Comparison of ENCODE assay signal across 9 cellular contexts in genomic region chr1:27152829-27153548, GRCh38. TPM values are rescaled to one million over a fixed set of nuclear protein-coding genes. Genes with fewer than 3 reads are reported as not detected.
DNase-seq lines count a peak whose midpoint lies in the region; ATAC-seq, FAIRE-seq and TF ChIP-seq lines count a peak whose summit lies in the region.
"Had no signal": no experiment of that assay in that cellular context is flagged by ENCODE, and none has a peak within 500 bp of the region (broad histone marks: within the 10 kb centered on the region; RNA-seq: fewer than 3 reads in every experiment).

No MANE protein-coding gene starts in this region.

- no peaks in the 10 kb centered on the region for H4K20me1 ChIP-seq in endothelial cell of umbilical vein (replicated peaks; ENCODE audit: control insufficient read depth, extremely low read depth, insufficient read depth, low read length)

- H3K27me3 ChIP-seq in CD4-positive, alpha-beta T cell (ENCODE audit: control insufficient read depth, insufficient read depth, low read length): no peaks in the 10 kb centered on the region
- H3K27me3 ChIP-seq in Panc1 (ENCODE audit: control insufficient read depth, insufficient read depth, low read length): no peaks in the 10 kb centered on the region
- no peaks in the 10 kb centered on the region for H3K27me3 ChIP-seq in endothelial cell of umbilical vein (ENCODE audit: control insufficient read depth in 2 of 2, insufficient read depth in 2 of 2, low read length in 2 of 2)
- H3K27me3 ChIP-seq in neutrophil: no peaks in the 10 kb centered on the region
- H3K27me3 ChIP-seq in testis: no peaks in the 10 kb centered on the region

- intact Hi-C loops in CD4-positive, alpha-beta T cell (cut with DNase I, micrococcal nuclease): loop anchor here in 1 of 2 experiments (2.0 kb wide), 1 partner anchor 40 kb away; no protein-coding TSS in a partner anchor
- intact Hi-C loops in Panc1 (cut with micrococcal nuclease; ENCODE audit: unreplicated experiment) (no loop called here), endothelial cell of umbilical vein (cut with micrococcal nuclease) (no loop called here), testis (cut with DNase I; ENCODE audit: low total_unique reads) (loop anchor here (5.0 kb wide), 1 partner anchor 41 kb away; no protein-coding TSS in a partner anchor)

- peaks cover 4% of the 10 kb centered on the region for H3K36me3 Mint-ChIP-seq in CD4-positive, alpha-beta T cell (ENCODE audit: low read depth)

- peaks cover 64% of the 10 kb centered on the region for H3K79me2 ChIP-seq in endothelial cell of umbilical vein (ENCODE audit: control insufficient read depth, insufficient read depth, low read length)

- no peaks in the 10 kb centered on the region for H3K36me3 ChIP-seq in Panc1 (ENCODE audit: control insufficient read depth, insufficient read depth, low read length)
- H3K36me3 ChIP-seq in endothelial cell of umbilical vein (ENCODE audit: control insufficient read depth in 2 of 2, extremely low read depth in 1 of 2, insufficient read depth in 2 of 2, low read length in 2 of 2): no peaks in the 10 kb centered on the region
- H3K36me3 ChIP-seq in neutrophil: peaks cover 6% of the 10 kb centered on the region
- H3K36me3 ChIP-seq in testis (ENCODE audit: low read depth, missing control alignments): no peaks in the 10 kb centered on the region

- BruUV-seq in Panc1 (replicated peaks; lab: Mats Ljungman, UMichigan): no TSS peak
- BruUV-seq in endothelial cell of umbilical vein (replicated peaks; lab: Mats Ljungman, UMichigan): no TSS peak

- peak overlapping the region; percentile 89 for H3K4me3 Mint-ChIP-seq in CD4-positive, alpha-beta T cell

- H3K9me3 Mint-ChIP-seq in CD4-positive, alpha-beta T cell: no peaks in the 10 kb centered on the region

- H3K27ac Mint-ChIP-seq in CD4-positive, alpha-beta T cell: peak overlapping the region; percentile 98

- H3K9ac ChIP-seq in endothelial cell of umbilical vein (replicated peaks; ENCODE audit: extremely low read depth, insufficient read depth, low read length): peak overlapping the region; percentile 45

- no peak for TF ChIP-seq CTCF in CD4-positive, alpha-beta T cell (IDR thresholded peaks at IDR 0.05)
- TF ChIP-seq CTCF in Panc1 (IDR thresholded peaks at IDR 0.05) (no peak), endothelial cell of umbilical vein (IDR thresholded peaks at IDR 0.05; ENCODE audit: extremely low read depth in 1 of 2, insufficient read depth in 1 of 2, low read depth in 1 of 2, low read length in 2 of 2) (no peak), neutrophil (IDR thresholded peaks at IDR 0.05) (no peak), testis (IDR thresholded peaks at IDR 0.05) (no peak)

- in situ Hi-C loops in Panc1 (cut with HindIII; ENCODE audit: low pct_unique_long_range_greater_than_20kb, low sequenced_read_pairs): no loop called here

- WGBS in testis, 2 donors: 43 to 62% methylated on average over 2 of the region's 2 CpGs

- FAIRE-seq in endothelial cell of umbilical vein (lab: Jason Lieb, UNC): no peak

- no peak for DNase-seq in CD4-positive, alpha-beta T cell
- DNase-seq in Panc1 (ENCODE audit: low read depth, low spot score): no peak
- peak; percentile 61 for DNase-seq in endothelial cell of umbilical vein (ENCODE audit: low read depth, low spot score)
- DNase-seq in testis: no peak
- no peak for DNase-seq in HT-29 (ENCODE audit: low spot score)
- no peak for DNase-seq in NCI-H2081 treated with DMSO at 0.1 percent for 48 hours (lab: John Stamatoyannopoulos, UW)
- no peak for DNase-seq in NCI-H2029 treated with DMSO at 0.1 percent for 48 hours (lab: John Stamatoyannopoulos, UW)
- DNase-seq: NCI-H1092 had no signal

- TF ChIP-seq POLR2A in endothelial cell of umbilical vein (IDR thresholded peaks at IDR 0.05; ENCODE audit: low read depth, low read length) (no peak), testis (IDR thresholded peaks at IDR 0.05) (no peak)

- H3K4me3 ChIP-seq in Panc1 (ENCODE audit: low read depth in 2 of 2, low read length in 2 of 2): peak overlapping the region; percentile 58 to 85
- peak overlapping the region; percentile 13 to 45 (median 30) for H3K4me3 ChIP-seq in endothelial cell of umbilical vein (replicated peaks in 1 of 3; ENCODE audit: insufficient read depth in 1 of 3, low read depth in 1 of 3, low read length in 3 of 3)
- peak overlapping the region; percentile 76 to 95 for H3K4me3 ChIP-seq in neutrophil (ENCODE audit: low read depth in 1 of 2, low read length in 1 of 2)
- H3K4me3 ChIP-seq in testis: no peak overlapping the region

- no peak for ATAC-seq in CD4-positive, alpha-beta T cell (ENCODE audit: poor library complexity)
- ATAC-seq in Panc1: no peak

- no peaks in the 10 kb centered on the region for H3K27me3 Mint-ChIP-seq in CD4-positive, alpha-beta T cell

- no peaks in the 10 kb centered on the region for H3K9me3 ChIP-seq in CD4-positive, alpha-beta T cell (ENCODE audit: control insufficient read depth, low read length)
- H3K9me3 ChIP-seq in Panc1 (ENCODE audit: control insufficient read depth, insufficient read depth, low read depth, low read length) (no peaks in the 10 kb centered on the region), endothelial cell of umbilical vein (replicated peaks; ENCODE audit: control insufficient read depth, insufficient read depth, low read length) (no peaks in the 10 kb centered on the region), neutrophil (no peaks in the 10 kb centered on the region), testis (no peaks in the 10 kb centered on the region)

- no peak overlapping the region for H2AFZ ChIP-seq in endothelial cell of umbilical vein (ENCODE audit: low read depth, low read length)

- POLR2A ChIA-PET in CD4-positive, alpha-beta T cell (lab: Charles Lee): interaction anchor here (0.7 to 9.8 kb wide), 3 partner anchors 13 to 239 kb away, joined by 3 to 179 read pairs (median 3); partner anchors contain the start of gene GPR3
- POLR2A ChIA-PET in Panc1 (lab: Charles Lee): no interaction called here
- POLR2A ChIA-PET in endothelial cell of umbilical vein (lab: Charles Lee): interaction anchor here (0.6 to 4.1 kb wide), 4 partner anchors 10 to 1364 kb away, joined by 3 to 70 read pairs (median 4); no protein-coding TSS in a partner anchor

- no peaks in the 10 kb centered on the region for H3K9me1 ChIP-seq in endothelial cell of umbilical vein (replicated peaks; ENCODE audit: control insufficient read depth, extremely low read depth, insufficient read depth, low read length)

- H3K4me1 Mint-ChIP-seq in CD4-positive, alpha-beta T cell (ENCODE audit: low read depth): peaks cover 69% of the 10 kb centered on the region

- CTCF ChIA-PET in CD4-positive, alpha-beta T cell (lab: Charles Lee): interaction anchor here (2.2 kb wide), 1 partner anchor 41 kb away, joined by 12 read pairs; no protein-coding TSS in a partner anchor
- CTCF ChIA-PET in Panc1 (lab: Charles Lee) (interaction anchor here (0.6 to 1.1 kb wide), 2 partner anchors 8 to 9 kb away, joined by 3 to 4 read pairs; no protein-coding TSS in a partner anchor), endothelial cell of umbilical vein (lab: Charles Lee) (interaction anchor here (1.1 to 1.9 kb wide), 9 partner anchors 14 to 144 kb away, joined by 3 to 6 read pairs (median 4); no protein-coding TSS in a partner anchor)

- H3K27ac ChIP-seq in CD4-positive, alpha-beta T cell (ENCODE audit: low read depth, low read length): no peak overlapping the region
- H3K27ac ChIP-seq in Panc1 (ENCODE audit: low read length): peak overlapping the region; percentile 73
- peak overlapping the region; percentile 43 for H3K27ac ChIP-seq in endothelial cell of umbilical vein (ENCODE audit: insufficient read depth, low read depth, low read length)
- H3K27ac ChIP-seq in neutrophil: peak overlapping the region; percentile 91
- H3K27ac ChIP-seq in testis: peak overlapping the region in 1 of 2 donors; percentile 34

- dilution Hi-C loops in endothelial cell of umbilical vein (cut with MboI; ENCODE audit: extremely low pct_ligation_motif_present, low sequenced_read_pairs): no loop called here

- peak overlapping the region; percentile 67 for H3K4me2 ChIP-seq in endothelial cell of umbilical vein (ENCODE audit: insufficient read depth, low read length)

- H3K4me1 ChIP-seq in Panc1 (ENCODE audit: control insufficient read depth, insufficient read depth, low read length) (peaks cover 40% of the 10 kb centered on the region), endothelial cell of umbilical vein (ENCODE audit: control insufficient read depth, extremely low read depth, insufficient read depth, low read length) (peaks cover 33% of the 10 kb centered on the region), neutrophil (ENCODE audit: control insufficient read depth in 1 of 2, insufficient read depth in 1 of 2, low read depth in 1 of 2, low read length in 1 of 2) (peaks cover 58 to 69% of the 10 kb centered on the region in 2 experiments), testis (peaks cover 36% of the 10 kb centered on the region)

TF ChIP-seq in endothelial cell of umbilical vein, 7 proteins besides CTCF, POLR2A, EP300 and RAD21:
- TF ChIP-seq MAX (IDR thresholded peaks at IDR 0.05; ENCODE audit: insufficient read depth, insufficient read length) (no peak), MYC (IDR thresholded peaks at IDR 0.05; ENCODE audit: low read depth, low read length) (no peak), POLR2AphosphoS5 (IDR thresholded peaks at IDR 0.05; ENCODE audit: insufficient read depth, low read depth, low read length) (no peak), EZH2 (IDR thresholded peaks at IDR 0.05; ENCODE audit: borderline replicate concordance, low read depth, low read length, severe bottlenecking) (no peak), GATA2 (IDR thresholded peaks at IDR 0.05; ENCODE audit: insufficient read depth, insufficient read length, low read depth, low read length) (peak; percentile 72)

RNA-seq across cellular contexts. Expression of gene SLC9A1, which starts 1.9 kb away (rescaled TPM):
- total RNA-seq in CD4-positive, alpha-beta T cell: 10 to 100 TPM; 14.2 to 19.0 TPM
- 31.3 TPM for total RNA-seq in Panc1 (2021; ENCODE audit: unreplicated experiment)
- polyA plus RNA-seq in Panc1 (2012; ENCODE audit: insufficient read length): 40.2 TPM
- 59.2 and 60.5 TPM in 2 replicates for total RNA-seq in endothelial cell of umbilical vein
- 22.8 and 23.7 TPM in 2 replicates for polyA plus RNA-seq in endothelial cell of umbilical vein
- 20.5 and 24.6 TPM in 2 replicates for polyA plus RNA-seq in endothelial cell of umbilical vein (2011; cell fraction: cytosol; rRNA removed)
- 33.0 and 33.3 TPM in 2 replicates for polyA plus RNA-seq in endothelial cell of umbilical vein (2011; cell fraction: nucleus; rRNA removed)
- polyA plus RNA-seq in endothelial cell of umbilical vein (2012): 46.0 and 50.4 TPM in 2 replicates
- polyA minus RNA-seq in endothelial cell of umbilical vein: 27.2 and 29.7 TPM in 2 replicates
- 5.7 TPM for polyA minus RNA-seq in endothelial cell of umbilical vein (2011; cell fraction: cytosol; rRNA and poly(A)+ RNA removed)
- polyA minus RNA-seq in endothelial cell of umbilical vein (2011; cell fraction: nucleus; rRNA and poly(A)+ RNA removed): 16.3 and 24.0 TPM in 2 replicates
- total RNA-seq in testis: 10 to 100 TPM; 16.8 to 26.4 TPM
- 33.5 TPM for polyA plus RNA-seq in testis (ENCODE audit: insufficient read depth, low read depth, low replicate concordance)
- 10.0 and 10.6 TPM in 2 replicates for total RNA-seq in HT-29 (2014; rRNA removed; shearing (Covaris generic))

Comparison
In these comparisons a context has a peak if more than half of its experiments do, and no peak if none do; other contexts are left out.
1. H3K4me3 ChIP-seq: peak in Panc1 (2 of 2), endothelial cell of umbilical vein (3 of 3) and neutrophil (2 of 2); none in testis (0 of 2).